7 cellular contexts compared by ENCODE assay signal in the genomic region with DNA sequence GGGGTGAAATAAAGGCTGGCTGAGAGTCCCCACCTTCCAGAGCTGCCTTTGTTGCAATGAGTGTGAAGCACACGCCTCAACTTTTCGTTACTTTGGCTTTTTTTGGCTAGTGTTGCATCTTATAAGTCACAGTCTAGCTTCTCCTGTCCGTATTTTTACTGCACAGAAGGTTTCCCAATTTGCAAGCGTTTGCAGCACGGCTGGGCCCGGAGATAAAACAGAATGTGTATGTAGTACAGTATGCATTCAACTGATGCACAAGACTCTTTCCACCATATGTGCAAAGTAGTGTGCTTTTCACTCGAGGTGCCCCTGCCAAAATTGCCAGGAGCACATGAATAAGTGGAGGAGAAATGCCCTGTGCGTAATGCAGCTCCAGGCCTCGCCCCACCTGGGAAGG.
"Had no signal": no experiment of that assay in that cellular context is flagged by ENCODE, and none has a peak within 500 bp of the region (broad histone marks: within the 10 kb centered on the region; RNA-seq: fewer than 3 reads in every experiment).

No MANE protein-coding gene starts in this region.

- H2AFZ ChIP-seq: GM23338 had no signal

- H3K9me3 Mint-ChIP-seq: GM23338, H9 had no signal

- H3K4me3 Mint-ChIP-seq: GM23338, H9 had no signal

- H3K4me2 ChIP-seq: GM23338 had no signal

- H3K27ac ChIP-seq: HL-60 had no signal

- H3K27ac Mint-ChIP-seq: GM23338, H9 had no signal

- DNase-seq: H9, HCEC 1CT, IMR-90, KG1 had no signal

- H3K4me3 ChIP-seq: GM23338, K562 had no signal
